11 cellular contexts compared by ENCODE assay signal in the genomic region with DNA sequence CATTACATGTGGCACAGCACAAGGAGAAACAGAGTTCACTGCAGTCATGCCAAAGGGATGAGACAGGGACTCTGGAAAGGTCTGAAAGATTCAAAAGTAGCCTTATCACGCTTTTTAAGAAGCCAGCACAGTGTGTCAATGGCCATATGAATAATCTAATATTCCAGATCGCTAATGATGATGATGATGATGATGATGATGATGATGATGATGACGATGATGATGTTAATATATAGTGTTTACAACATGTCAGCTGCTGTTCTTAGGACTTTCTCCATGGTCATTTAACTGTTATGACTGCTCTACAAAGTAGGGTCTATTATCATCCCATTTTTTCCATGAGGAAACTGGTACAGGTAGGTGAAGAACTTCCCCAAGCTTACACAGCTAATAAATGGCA.
"Had no signal": no experiment of that assay in that cellular context is flagged by ENCODE, and none has a peak within 500 bp of the region (broad histone marks: within the 10 kb centered on the region; RNA-seq: fewer than 3 reads in every experiment).

No MANE protein-coding gene starts in this region.

- H2AFZ ChIP-seq: GM23248, GM23338 had no signal

- DNase-seq: GM23248, GOT3, H7, H9, HCEC 1CT, HFFc6 had no signal

- H3K36me3 ChIP-seq: HAP-1 had no signal

- H3K4me3 ChIP-seq: GM23248, GM23338, HAP-1 had no signal

- H3K27ac ChIP-seq: GM23248 had no signal

- H3K4me2 ChIP-seq: GM23338 had no signal

- H3K9ac ChIP-seq: GM23248 had no signal

- FAIRE-seq: H1, H54 had no signal

- ATAC-seq: GM23338, HCT116 had no signal
